Comparison of ENCODE assay signal across 25 cellular contexts in the genomic region with DNA sequence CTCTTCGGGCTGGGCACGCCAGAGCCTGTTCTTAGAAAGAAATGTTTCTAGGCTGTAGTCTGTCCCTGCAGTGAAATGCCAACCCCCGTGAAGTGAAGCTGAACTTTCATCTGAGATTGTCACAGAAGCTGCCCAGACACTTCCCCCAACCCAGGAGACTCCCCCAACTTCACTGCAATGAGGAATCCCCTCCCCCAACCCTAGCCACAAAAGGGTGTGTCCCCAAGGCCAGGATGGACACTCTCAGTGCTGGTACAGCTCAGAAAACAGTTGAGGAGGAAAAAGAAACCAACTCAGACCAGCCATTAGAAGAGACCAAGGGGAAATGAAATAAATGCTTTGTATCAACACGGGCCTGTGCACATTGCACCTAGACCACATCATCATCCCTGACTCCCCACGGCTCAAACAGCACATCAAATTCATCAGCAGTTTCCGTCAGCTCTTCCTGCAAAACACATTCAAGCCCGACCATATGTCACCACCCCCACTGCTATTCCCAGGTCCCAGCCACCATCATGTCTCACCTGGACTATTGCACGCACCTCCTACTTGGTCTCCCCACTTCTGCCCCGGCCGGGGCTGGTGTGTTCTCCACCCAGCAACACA.
"Had no signal": no experiment of that assay in that cellular context is flagged by ENCODE, and none has a peak within 500 bp of the region (broad histone marks: within the 10 kb centered on the region; RNA-seq: fewer than 3 reads in every experiment).

No MANE protein-coding gene starts in this region.

- H3K9me3 ChIP-seq: adrenal gland, breast epithelium, Peyer's patch had no signal

- H3K4me3 ChIP-seq: adrenal gland, breast epithelium, coronary artery, Peyer's patch had no signal

- ATAC-seq: activated CD4-positive, CD25-positive, alpha-beta regulatory T cell treated with anti-CD3 and anti-CD28 coated beads, Interleukin-2, amount 50 U/mL, for 24 hours; activated CD8-positive, alpha-beta T cell treated with anti-CD3 and anti-CD28 coated beads, Interleukin-2, amount 10 ng/mL, durations not matched to agents 7 days and 5 days; T-helper 17 cell had no signal

- DNase-seq: activated CD4-positive, alpha-beta T cell treated with anti-CD3 and anti-CD28 coated beads for 4 hours; activated CD4-positive, alpha-beta T cell treated with anti-CD3 and anti-CD28 coated beads, Interleukin-2, amount 50 U/mL, for 4 hours; activated CD8-positive, alpha-beta memory T cell treated with anti-CD3 and anti-CD28 coated beads, Interleukin-2, amount 50 U/mL, for 48 hours; activated CD8-positive, alpha-beta T cell treated with anti-CD3 and anti-CD28 coated beads, Interleukin-2, amount 10 ng/mL, durations not matched to agents 7 days and 5 days; activated naive CD4-positive, alpha-beta T cell treated with anti-CD3 and anti-CD28 coated beads, Interleukin-2, amount 50 U/mL, for 16 hours; activated naive CD8-positive, alpha-beta T cell treated with anti-CD3 and anti-CD28 coated beads, Interleukin-2, amount 10 ng/mL, durations not matched to agents 7 days and 5 days; activated T-cell treated with anti-CD3 and anti-CD28 coated beads, Interleukin-2, amount 50 U/mL, for 1 hour; adrenal gland; anterior cingulate cortex; caudate nucleus; Karpas-422; NCI-H1048; NCI-H1417; NCI-H1930; NCI-H2171; NCI-H226; NCI-H526; NCI-H82; Peyer's patch; SHP77 treated with DMSO at 0.1 percent for 48 hours; T-helper 17 cell; T-helper 9 cell had no signal

- H3K27ac ChIP-seq: adrenal gland, breast epithelium, coronary artery, Peyer's patch had no signal

- H3K36me3 ChIP-seq: adrenal gland, breast epithelium, Peyer's patch had no signal
